Comparison of ENCODE assay signal across 8 cellular contexts in genomic region chr10:112953760-112954159, GRCh38. TPM values are rescaled to one million over a fixed set of nuclear protein-coding genes. Genes with fewer than 3 reads are reported as not detected.
DNase-seq lines count a peak whose midpoint lies in the region; ATAC-seq and TF ChIP-seq lines count a peak whose summit lies in the region.

No MANE protein-coding gene starts in this region.

- no peak overlapping the region for H3K27ac ChIP-seq in CD4-positive, CD25-positive, alpha-beta regulatory T cell (ENCODE audit: insufficient read depth, low read length, poor library complexity, severe bottlenecking)
- H3K27ac ChIP-seq in Panc1 (ENCODE audit: low read length), result peak overlapping the region; percentile 94
- peak overlapping the region in 1 of 2 donors; percentile 93 for H3K27ac ChIP-seq in ovary
- H3K27ac ChIP-seq in MM.1S (ENCODE audit: low read length), result no peak overlapping the region

- BruUV-seq in Panc1 (replicated peaks; lab: Mats Ljungman, UMichigan), result no TSS peak

- no peak for TF ChIP-seq CTCF in Panc1 (IDR thresholded peaks at IDR 0.05)
- no peak for TF ChIP-seq CTCF in fibroblast of mammary gland (conservative IDR thresholded peaks at IDR 0.05; ENCODE audit: control insufficient read depth, insufficient read depth, low read depth, low read length)
- TF ChIP-seq CTCF in ovary (IDR thresholded peaks at IDR 0.05), result no peak
- no peak for TF ChIP-seq CTCF in MM.1S (IDR thresholded peaks at IDR 0.05; ENCODE audit: low read length)

- H3K27me3 Mint-ChIP-seq in CD4-positive, CD25-positive, alpha-beta regulatory T cell, result peaks cover 74% of the 10 kb centered on the region

- H3K4me3 ChIP-seq in CD4-positive, CD25-positive, alpha-beta regulatory T cell (ENCODE audit: low read depth, low read length), result no peak overlapping the region
- H3K4me3 ChIP-seq in Panc1 (ENCODE audit: low read depth in 2 of 2, low read length in 2 of 2) (peak overlapping the region; percentile 77 to 90), fibroblast of mammary gland (ENCODE audit: control insufficient read depth, low read depth, low read length) (peak overlapping the region; percentile 84), ovary (peak overlapping the region; percentile 58), MM.1S (ENCODE audit: low read length) (no peak overlapping the region)

- TF ChIP-seq EP300 in ovary (IDR thresholded peaks at IDR 0.05), result no peak

- 21 to 45% (median 25%) methylated on average over 8 of the region's 8 CpGs for WGBS in ovary, 3 donors

- peaks cover 31% of the 10 kb centered on the region for H3K4me1 ChIP-seq in CD4-positive, CD25-positive, alpha-beta regulatory T cell (ENCODE audit: control insufficient read depth, insufficient read depth, low read length, poor library complexity, severe bottlenecking)
- H3K4me1 ChIP-seq in Panc1 (ENCODE audit: control insufficient read depth, insufficient read depth, low read length) (peaks cover 50% of the 10 kb centered on the region), ovary (ENCODE audit: insufficient read depth) (peaks cover 23% of the 10 kb centered on the region), MM.1S (ENCODE audit: low read length) (no peaks in the 10 kb centered on the region)

- no peaks in the 10 kb centered on the region for H3K36me3 Mint-ChIP-seq in CD4-positive, CD25-positive, alpha-beta regulatory T cell

- no peak for DNase-seq in CD4-positive, CD25-positive, alpha-beta regulatory T cell
- DNase-seq in Panc1 (ENCODE audit: low read depth, low spot score) (no peak), fibroblast of mammary gland (ENCODE audit: low read depth) (peak; percentile 77), ovary (no peak), MM.1S (no peak), HK-2 (ENCODE audit: unreplicated experiment) (no peak), NCI-H510A (lab: John Stamatoyannopoulos, UW) (no peak), NCI-H748 treated with DMSO at 0.1 percent for 48 hours (lab: John Stamatoyannopoulos, UW) (no peak)

- no peak overlapping the region for H3K4me2 ChIP-seq in MM.1S (ENCODE audit: low read depth, low read length)

- no peaks in the 10 kb centered on the region for H3K9me2 ChIP-seq in MM.1S (replicated peaks; ENCODE audit: insufficient read depth, low read length)

- H3K36me3 ChIP-seq in CD4-positive, CD25-positive, alpha-beta regulatory T cell (ENCODE audit: control insufficient read depth, insufficient read depth, low read length), result no peaks in the 10 kb centered on the region
- peaks cover 26% of the 10 kb centered on the region for H3K36me3 ChIP-seq in Panc1 (ENCODE audit: control insufficient read depth, insufficient read depth, low read length)
- no peaks in the 10 kb centered on the region for H3K36me3 ChIP-seq in ovary
- no peaks in the 10 kb centered on the region for H3K36me3 ChIP-seq in MM.1S (replicated peaks; ENCODE audit: insufficient read depth, low read length)

- POLR2A ChIA-PET in Panc1 (lab: Charles Lee), result interaction anchor here (0.7 kb wide), 1 partner anchor 450 kb away, joined by 4 read pairs; no protein-coding TSS in a partner anchor

- no peak for TF ChIP-seq POLR2A in ovary (IDR thresholded peaks at IDR 0.05)

- H3K9ac ChIP-seq in MM.1S (ENCODE audit: low read length), result no peak overlapping the region

- no peak overlapping the region for H2AFZ ChIP-seq in MM.1S (ENCODE audit: low read length)

- H3K27me3 ChIP-seq in CD4-positive, CD25-positive, alpha-beta regulatory T cell (ENCODE audit: control insufficient read depth, insufficient read depth, low read length), result peaks cover 23% of the 10 kb centered on the region
- H3K27me3 ChIP-seq in Panc1 (ENCODE audit: control insufficient read depth, insufficient read depth, low read length) (no peaks in the 10 kb centered on the region), ovary (no peaks in the 10 kb centered on the region), MM.1S (replicated peaks; ENCODE audit: insufficient read depth, low read length) (peaks cover 83% of the 10 kb centered on the region)

- no peak overlapping the region for H3K27ac Mint-ChIP-seq in CD4-positive, CD25-positive, alpha-beta regulatory T cell

- intact Hi-C loops in Panc1 (cut with micrococcal nuclease; ENCODE audit: unreplicated experiment) (loop anchor here (5.0 to 10.0 kb wide), 4 partner anchors 104 to 479 kb away; no protein-coding TSS in a partner anchor), ovary (cut with DNase I) (loop anchor here (5.0 to 10.0 kb wide), 6 partner anchors 99 to 431 kb away; no protein-coding TSS in a partner anchor)

- no peak for ATAC-seq in CD4-positive, CD25-positive, alpha-beta regulatory T cell (ENCODE audit: low read depth in 2 of 2)
- no peak for ATAC-seq in Panc1

- peaks cover 0 to 38% (median 13%) of the 10 kb centered on the region in 4 donors for H3K4me1 Mint-ChIP-seq in CD4-positive, CD25-positive, alpha-beta regulatory T cell

- H3K79me2 ChIP-seq in MM.1S (ENCODE audit: low read length), result no peaks in the 10 kb centered on the region

- H4K20me1 ChIP-seq in MM.1S (ENCODE audit: insufficient read depth, low read length), result no peaks in the 10 kb centered on the region

- peaks cover 0 to 7% (median 0%) of the 10 kb centered on the region in 7 donors for H3K9me3 Mint-ChIP-seq in CD4-positive, CD25-positive, alpha-beta regulatory T cell

- CTCF ChIA-PET in Panc1 (lab: Charles Lee), result interaction anchor here (0.5 kb wide), 1 partner anchor 121 kb away, joined by 3 read pairs; no protein-coding TSS in a partner anchor

- H3K4me3 Mint-ChIP-seq in CD4-positive, CD25-positive, alpha-beta regulatory T cell, result peak overlapping the region; percentile 4 to 90 (median 65)

- in situ Hi-C loops in Panc1 (cut with HindIII; ENCODE audit: low pct_unique_long_range_greater_than_20kb, low sequenced_read_pairs), result no loop called here

- H3K9me3 ChIP-seq in CD4-positive, CD25-positive, alpha-beta regulatory T cell (ENCODE audit: control insufficient read depth in 2 of 2, low read length in 2 of 2), result no peaks in the 10 kb centered on the region
- H3K9me3 ChIP-seq in Panc1 (ENCODE audit: control insufficient read depth, insufficient read depth, low read depth, low read length), result no peaks in the 10 kb centered on the region
- H3K9me3 ChIP-seq in ovary, result no peaks in the 10 kb centered on the region
- no peaks in the 10 kb centered on the region for H3K9me3 ChIP-seq in MM.1S (replicated peaks; ENCODE audit: insufficient read depth, low read length)

- no peaks in the 10 kb centered on the region for H3F3A ChIP-seq in MM.1S (ENCODE audit: insufficient read depth, low read length)

RNA-seq across cellular contexts. Expression of gene TCF7L2, which starts 3.7 kb away (rescaled TPM):
- 1.8 TPM for total RNA-seq in CD4-positive, CD25-positive, alpha-beta regulatory T cell
- under 1 TPM in 3 of 4 donors, not detected in 1; 0.38 to 0.55 (median 0.49) TPM for polyA plus RNA-seq in CD4-positive, CD25-positive, alpha-beta regulatory T cell
- total RNA-seq in Panc1 (2021; ENCODE audit: unreplicated experiment) (45.2 TPM), ovary (10 to 100 TPM; 21.1 to 39.2 (median 34.5) TPM)
- 78.7 TPM for polyA plus RNA-seq in Panc1 (2012; ENCODE audit: insufficient read length)
- 10 to 100 TPM; 29.1 to 41.7 TPM for polyA plus RNA-seq in ovary

Comparison
In these comparisons a context has a peak if more than half of its experiments do, and no peak if none do; other contexts are left out.
1. H3K4me3 ChIP-seq: peak in Panc1 (2 of 2), fibroblast of mammary gland (single experiment) and ovary (single experiment); none in CD4-positive, CD25-positive, alpha-beta regulatory T cell (single experiment) and MM.1S (single experiment).